In genomic region chr11:18720811-18721575, GRCh38 we compare ENCODE assay signal across 8 cellular contexts. TPM values are rescaled to one million over a fixed set of nuclear protein-coding genes. Genes with fewer than 3 reads are reported as not detected.
DNase-seq lines count a peak whose midpoint lies in the region; ATAC-seq lines count a peak whose summit lies in the region.

No MANE protein-coding gene starts in this region.

- peak overlapping the region; percentile 92 to 94 for H3K4me3 Mint-ChIP-seq in activated T-cell treated with anti-CD3 and anti-CD28 coated beads, Interleukin-2, amount 50 U/mL, for 72 hours
- peak overlapping the region; percentile 87 to 96 (median 93) for H3K4me3 Mint-ChIP-seq in naive thymus-derived CD8-positive, alpha-beta T cell
- H3K4me3 Mint-ChIP-seq in stimulated activated effector memory CD8-positive, alpha-beta T cell treated with anti-CD3 and anti-CD28 coated beads, Interleukin-12 subunit alpha, Interleukin-12 subunit beta, amount 100 ng/mL, for 72 hours = peak overlapping the region; percentile 89

- H3K36me3 Mint-ChIP-seq in activated T-cell treated with anti-CD3 and anti-CD28 coated beads, Interleukin-2, amount 50 U/mL, for 72 hours (ENCODE audit: insufficient read depth in 2 of 2) = no peaks in the 10 kb centered on the region
- H3K36me3 Mint-ChIP-seq in naive thymus-derived CD8-positive, alpha-beta T cell = no peaks in the 10 kb centered on the region
- no peaks in the 10 kb centered on the region for H3K36me3 Mint-ChIP-seq in stimulated activated effector memory CD8-positive, alpha-beta T cell treated with anti-CD3 and anti-CD28 coated beads, Interleukin-12 subunit alpha, Interleukin-12 subunit beta, amount 100 ng/mL, for 72 hours

- peaks cover 15% of the 10 kb centered on the region for H3K4me1 Mint-ChIP-seq in activated T-cell treated with anti-CD3 and anti-CD28 coated beads, Interleukin-2, amount 50 U/mL, for 72 hours (ENCODE audit: low read depth)
- peaks cover 2 to 22% (median 8%) of the 10 kb centered on the region in 4 donors for H3K4me1 Mint-ChIP-seq in naive thymus-derived CD8-positive, alpha-beta T cell
- peaks cover 25% of the 10 kb centered on the region for H3K4me1 Mint-ChIP-seq in stimulated activated effector memory CD8-positive, alpha-beta T cell treated with anti-CD3 and anti-CD28 coated beads, Interleukin-12 subunit alpha, Interleukin-12 subunit beta, amount 100 ng/mL, for 72 hours

- peak; percentile 52 for ATAC-seq in HG03025 (IDR thresholded peaks at IDR 0.05; ENCODE audit: low FRiP score, unreplicated experiment)
- peak; percentile 92 to 94 for ATAC-seq in activated T-cell treated with anti-CD3 and anti-CD28 coated beads, Interleukin-2, amount 50 U/mL, for 72 hours (replicated peaks in 1 of 2)
- ATAC-seq in naive thymus-derived CD8-positive, alpha-beta T cell = peak; percentile 95 to 96
- ATAC-seq in stimulated activated effector memory CD8-positive, alpha-beta T cell treated with anti-CD3 and anti-CD28 coated beads, Interleukin-12 subunit alpha, Interleukin-12 subunit beta, amount 100 ng/mL, for 72 hours = peak; percentile 89

- no peaks in the 10 kb centered on the region for H3K9me3 Mint-ChIP-seq in activated T-cell treated with anti-CD3 and anti-CD28 coated beads, Interleukin-2, amount 50 U/mL, for 72 hours
- H3K9me3 Mint-ChIP-seq in naive thymus-derived CD8-positive, alpha-beta T cell = no peaks in the 10 kb centered on the region
- H3K9me3 Mint-ChIP-seq in stimulated activated effector memory CD8-positive, alpha-beta T cell treated with anti-CD3 and anti-CD28 coated beads, Interleukin-12 subunit alpha, Interleukin-12 subunit beta, amount 100 ng/mL, for 72 hours = no peaks in the 10 kb centered on the region

- H3K27me3 Mint-ChIP-seq in activated T-cell treated with anti-CD3 and anti-CD28 coated beads, Interleukin-2, amount 50 U/mL, for 72 hours (ENCODE audit: low read depth) = no peaks in the 10 kb centered on the region
- no peaks in the 10 kb centered on the region for H3K27me3 Mint-ChIP-seq in naive thymus-derived CD8-positive, alpha-beta T cell

- POLR2A ChIA-PET in naive thymus-derived CD8-positive, alpha-beta T cell (lab: Charles Lee) = interaction anchor here (1.7 kb wide), 1 partner anchor 23 kb away, joined by 10 read pairs; the partner anchor contains the start of gene TMEM86A

- no peak overlapping the region for H3K27ac Mint-ChIP-seq in activated T-cell treated with anti-CD3 and anti-CD28 coated beads, Interleukin-2, amount 50 U/mL, for 72 hours
- H3K27ac Mint-ChIP-seq in naive thymus-derived CD8-positive, alpha-beta T cell = peak overlapping the region; percentile 31 to 88 (median 67)
- peak overlapping the region; percentile 58 for H3K27ac Mint-ChIP-seq in stimulated activated effector memory CD8-positive, alpha-beta T cell treated with anti-CD3 and anti-CD28 coated beads, Interleukin-12 subunit alpha, Interleukin-12 subunit beta, amount 100 ng/mL, for 72 hours

- peak; percentile 70 to 77 for DNase-seq in NCI-H2081 (lab: John Stamatoyannopoulos, UW)
- DNase-seq in NCI-H2081 treated with DMSO at 0.1 percent for 48 hours (lab: John Stamatoyannopoulos, UW) = no peak
- peak; percentile 42 for DNase-seq in NOMO-1 treated with DMSO at 0.1 percent for 48 hours (lab: John Stamatoyannopoulos, UW; ENCODE audit: unreplicated experiment)
- DNase-seq in activated T-cell treated with anti-CD3 and anti-CD28 coated beads, Interleukin-2, amount 50 U/mL, for 72 hours = peak; percentile 84 to 90
- DNase-seq in fibroblast of gingiva (ENCODE audit: low read depth) = peak; percentile 50
- DNase-seq in naive thymus-derived CD8-positive, alpha-beta T cell = peak; percentile 73 to 90 (median 80)
- DNase-seq in stimulated activated effector memory CD8-positive, alpha-beta T cell treated with anti-CD3 and anti-CD28 coated beads, Interleukin-12 subunit alpha, Interleukin-12 subunit beta, amount 100 ng/mL, for 72 hours (ENCODE audit: low spot score in 2 of 2) = peak; percentile 70 to 89

RNA-seq across cellular contexts. Expression of gene IGSF22, which starts 5.0 kb away (rescaled TPM):
- total RNA-seq in activated T-cell treated with anti-CD3 and anti-CD28 coated beads, Interleukin-2, amount 50 U/mL, for 72 hours = under 1 TPM; 0.34 to 0.39 TPM
- total RNA-seq in naive thymus-derived CD8-positive, alpha-beta T cell = 1 to 10 TPM; 4.1 to 5.4 TPM
- polyA plus RNA-seq in naive thymus-derived CD8-positive, alpha-beta T cell = 1 to 10 TPM; 2.3 to 5.3 (median 4.6) TPM

RNA-seq across cellular contexts. Expression of gene TMEM86A, which starts 22.4 kb away (rescaled TPM):
- 1 to 10 TPM; 1.0 to 1.8 TPM for total RNA-seq in activated T-cell treated with anti-CD3 and anti-CD28 coated beads, Interleukin-2, amount 50 U/mL, for 72 hours
- 1 to 10 TPM; 4.6 to 6.7 TPM for total RNA-seq in naive thymus-derived CD8-positive, alpha-beta T cell
- 1 to 10 TPM in 2 of 3 donors, under 1 TPM in 1; 0.43 to 1.9 (median 1.2) TPM for polyA plus RNA-seq in naive thymus-derived CD8-positive, alpha-beta T cell
